21 cellular contexts compared by ENCODE assay signal in genomic region chr6:165110871-165111270, GRCh38.
"Had no signal": no experiment of that assay in that cellular context is flagged by ENCODE, and none has a peak within 500 bp of the region (broad histone marks: within the 10 kb centered on the region; RNA-seq: fewer than 3 reads in every experiment).

No MANE protein-coding gene starts in this region.

- DNase-seq: dorsolateral prefrontal cortex; effector CD8-positive, alpha-beta T cell; foreskin fibroblast; kidney; left cardiac atrium; left ventricle myocardium inferior; lower lobe of right lung; natural killer cell; ovary; stimulated activated CD4-positive, alpha-beta T cell treated with anti-CD3 and anti-CD28 coated beads, Interleukin-2, amount 100 ng/mL, for 48 hours; stimulated activated naive CD4-positive, alpha-beta T cell treated with Interleukin-2 at 50 U/mL for 16 hours; thyroid gland; upper lobe of left lung; uterus had no signal

- H3K9me3 ChIP-seq: lower lobe of right lung, thyroid gland, uterus had no signal

- H3K27me3 Mint-ChIP-seq: memory B cell had no signal

- ATAC-seq: left cardiac atrium, lower lobe of right lung, natural killer cell had no signal

- H3K36me3 Mint-ChIP-seq: memory B cell, mesothelial cell of epicardium, natural killer cell had no signal

- H3K4me3 ChIP-seq: coronary artery, dorsolateral prefrontal cortex, left ventricle myocardium inferior, lower lobe of right lung, ovary, right atrium auricular region, smooth muscle cell, suprapubic skin, thyroid gland, upper lobe of left lung, uterus had no signal

- H3K4me3 Mint-ChIP-seq: memory B cell, mesothelial cell of epicardium, natural killer cell, neural crest cell had no signal

- H3K36me3 ChIP-seq: left ventricle myocardium inferior, lower lobe of right lung, ovary, right atrium auricular region, suprapubic skin, thyroid gland, upper lobe of left lung, uterus had no signal

- H3K27ac ChIP-seq: coronary artery, dorsolateral prefrontal cortex, left ventricle myocardium inferior, lower lobe of right lung, ovary, right atrium auricular region, suprapubic skin, thyroid gland, upper lobe of left lung, uterus had no signal

- H3K4me1 ChIP-seq: left ventricle myocardium inferior, lower lobe of right lung, right atrium auricular region, suprapubic skin, thyroid gland, upper lobe of left lung, uterus had no signal

- H3K4me1 Mint-ChIP-seq: memory B cell, mesothelial cell of epicardium, natural killer cell, neural crest cell had no signal

- FAIRE-seq: kidney had no signal

- H3K27me3 ChIP-seq: dorsolateral prefrontal cortex, ovary, right atrium auricular region, suprapubic skin, thyroid gland, upper lobe of left lung, uterus had no signal

- H3K27ac Mint-ChIP-seq: memory B cell, mesothelial cell of epicardium, natural killer cell had no signal

- H3K4me2 ChIP-seq: smooth muscle cell had no signal
